In genomic region chr12:24822121-24822899, GRCh38 we compare ENCODE assay signal across 8 cellular contexts.
DNase-seq lines count a peak whose midpoint lies in the region; ATAC-seq and TF ChIP-seq lines count a peak whose summit lies in the region.

No MANE protein-coding gene starts in this region.

- H3K4me1 Mint-ChIP-seq in progenitor cell of endocrine pancreas (ENCODE audit: low read depth), result no peaks in the 10 kb centered on the region

- CTCF ChIA-PET in mammary epithelial cell (lab: Charles Lee; ENCODE audit: low non-redundant PET), result no interaction called here

- H3K79me2 ChIP-seq in mammary epithelial cell (ENCODE audit: insufficient read depth, low read length), result no peaks in the 10 kb centered on the region

- no peaks in the 10 kb centered on the region for H3K27me3 Mint-ChIP-seq in progenitor cell of endocrine pancreas

- peak overlapping the region; percentile 78 for H3K27ac ChIP-seq in mammary epithelial cell (ENCODE audit: insufficient read depth, low read depth, low read length)

- peaks cover 26% of the 10 kb centered on the region for H3K4me1 ChIP-seq in mammary epithelial cell (ENCODE audit: insufficient read depth, low read length)
- H3K4me1 ChIP-seq in BE2C, result no peaks in the 10 kb centered on the region

- 6% methylated on average over 5 of the region's 5 CpGs for WGBS in mammary epithelial cell (ENCODE audit: low coverage, missing lambda C conversion rate)

- TF ChIP-seq CTCF in mammary epithelial cell (conservative IDR thresholded peaks at IDR 0.05 in 1 of 2, IDR thresholded peaks at IDR 0.05 in 1 of 2; ENCODE audit: extremely low read depth in 1 of 2, insufficient read depth in 1 of 2, low read depth in 1 of 2, low read length in 2 of 2) (no peak), BE2C (IDR thresholded peaks at IDR 0.05; ENCODE audit: low read depth, low read length) (no peak), progenitor cell of endocrine pancreas (IDR thresholded peaks at IDR 0.05; ENCODE audit: unreplicated experiment) (no peak)

- H3K27me3 ChIP-seq in mammary epithelial cell (ENCODE audit: insufficient read depth, low read length) (no peaks in the 10 kb centered on the region), BE2C (no peaks in the 10 kb centered on the region)

- peak overlapping the region; percentile 75 for H3K4me2 ChIP-seq in mammary epithelial cell (ENCODE audit: insufficient read depth, low read depth, low read length)

- H3K4me3 ChIP-seq in mammary epithelial cell (replicated peaks in 1 of 3; ENCODE audit: insufficient read depth in 1 of 3, low read depth in 2 of 3, low read length in 3 of 3) (peak overlapping the region in 1 of 3 experiments; percentile 15), BE2C (ENCODE audit: low read depth, low read length) (no peak overlapping the region)

- H3K9me3 Mint-ChIP-seq in progenitor cell of endocrine pancreas (ENCODE audit: low read depth), result peaks cover 6% of the 10 kb centered on the region

- H3K27ac Mint-ChIP-seq in progenitor cell of endocrine pancreas, result no peak overlapping the region

- peaks cover 6% of the 10 kb centered on the region for H3K36me3 Mint-ChIP-seq in progenitor cell of endocrine pancreas (ENCODE audit: insufficient read depth)

- ATAC-seq in GM19023 (IDR thresholded peaks at IDR 0.05; ENCODE audit: unreplicated experiment), result peak; percentile 82
- peak; percentile 64 for ATAC-seq in HG03060 (IDR thresholded peaks at IDR 0.05; ENCODE audit: low read depth, unreplicated experiment)

- DNase-seq in ACHN (peak; percentile 42), mammary epithelial cell (peak; percentile 77), BE2C (no peak), DMS79 treated with DMSO at 0.1 percent for 48 hours (lab: John Stamatoyannopoulos, UW) (no peak), progenitor cell of endocrine pancreas (ENCODE audit: low spot score, unreplicated experiment) (no peak)
- no peak for DNase-seq in activated CD4-positive, alpha-beta T cell treated with anti-CD3 and anti-CD28 coated beads for 48 hours

- H3K9me3 ChIP-seq in mammary epithelial cell (replicated peaks; ENCODE audit: insufficient read depth, low read length) (no peaks in the 10 kb centered on the region), BE2C (no peaks in the 10 kb centered on the region)

- BruUV-seq in mammary epithelial cell (replicated peaks; lab: Mats Ljungman, UMichigan), result no TSS peak

- no peak overlapping the region for H3K9ac ChIP-seq in mammary epithelial cell (ENCODE audit: insufficient read depth, low read length)

- H3K36me3 ChIP-seq in mammary epithelial cell (ENCODE audit: insufficient read depth, low read length) (no peaks in the 10 kb centered on the region), BE2C (peaks cover 69% of the 10 kb centered on the region)

- no peak overlapping the region for H3K4me3 Mint-ChIP-seq in progenitor cell of endocrine pancreas (ENCODE audit: low read depth)

- no peaks in the 10 kb centered on the region for H4K20me1 ChIP-seq in mammary epithelial cell (ENCODE audit: insufficient read depth, low read length)

- dilution Hi-C loops in mammary epithelial cell (cut with HindIII; ENCODE audit: low sequenced_read_pairs), result no loop called here

- in situ Hi-C loops in ACHN (cut with HindIII; ENCODE audit: low pct_ligation_motif_present, low pct_unique_long_range_greater_than_20kb, low sequenced_read_pairs), result no loop called here
- in situ Hi-C loops in mammary epithelial cell (cut with MboI; ENCODE audit: low sequenced_read_pairs in 2 of 2), result no loop called here

- intact Hi-C loops in mammary epithelial cell (cut with micrococcal nuclease), result no loop called here

- peak overlapping the region; percentile 20 for H2AFZ ChIP-seq in mammary epithelial cell (ENCODE audit: low read depth, low read length)

Comparison
In these comparisons a context has a peak if more than half of its experiments do, and no peak if none do; other contexts are left out.
1. DNase-seq: peak in ACHN (single experiment) and mammary epithelial cell (single experiment); none in BE2C (single experiment), activated CD4-positive, alpha-beta T cell treated with anti-CD3 and anti-CD28 coated beads for 48 hours (single experiment), DMS79 treated with DMSO at 0.1 percent for 48 hours (single experiment) and progenitor cell of endocrine pancreas (single experiment).